Comparison of ENCODE assay signal across 1 cellular context in the genomic region with DNA sequence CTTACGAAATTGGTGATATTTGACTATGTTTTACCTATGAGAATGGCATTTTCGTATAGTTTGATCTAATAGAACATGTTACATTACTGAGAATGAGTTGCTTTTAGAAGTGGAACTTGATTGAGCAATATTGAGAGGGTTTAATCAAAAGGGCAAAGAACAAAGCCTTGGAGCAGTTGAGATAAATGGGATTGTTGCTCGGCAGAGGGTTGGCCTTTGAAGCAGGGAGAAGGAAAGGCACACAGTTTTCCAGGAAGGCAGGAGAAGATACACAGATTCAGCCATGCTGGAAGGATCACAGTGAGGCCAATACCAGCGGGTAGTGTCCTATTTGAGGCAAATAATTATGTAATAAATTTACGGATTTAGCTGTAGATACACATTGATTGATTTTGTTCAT.
A peak's percentile ranks its signal among the peaks of the same experiment; 100 is the strongest.
TF ChIP-seq lines count a peak whose summit lies in the region.

No MANE protein-coding gene starts in this region.

TF ChIP-seq in K562, 482 proteins besides CTCF, POLR2A, EP300 and RAD21:
- TF ChIP-seq SRSF7 (optimal IDR thresholded peaks at IDR 0.05; ENCODE audit: low read depth, low read length) (no peak), CEBPB (tag; IDR thresholded peaks at IDR 0.05) (0 out of 2 replicates have a peak, but pooled peaks have one; percentile 12)
